ENCODE assay signal across 10 cellular contexts in the genomic region with DNA sequence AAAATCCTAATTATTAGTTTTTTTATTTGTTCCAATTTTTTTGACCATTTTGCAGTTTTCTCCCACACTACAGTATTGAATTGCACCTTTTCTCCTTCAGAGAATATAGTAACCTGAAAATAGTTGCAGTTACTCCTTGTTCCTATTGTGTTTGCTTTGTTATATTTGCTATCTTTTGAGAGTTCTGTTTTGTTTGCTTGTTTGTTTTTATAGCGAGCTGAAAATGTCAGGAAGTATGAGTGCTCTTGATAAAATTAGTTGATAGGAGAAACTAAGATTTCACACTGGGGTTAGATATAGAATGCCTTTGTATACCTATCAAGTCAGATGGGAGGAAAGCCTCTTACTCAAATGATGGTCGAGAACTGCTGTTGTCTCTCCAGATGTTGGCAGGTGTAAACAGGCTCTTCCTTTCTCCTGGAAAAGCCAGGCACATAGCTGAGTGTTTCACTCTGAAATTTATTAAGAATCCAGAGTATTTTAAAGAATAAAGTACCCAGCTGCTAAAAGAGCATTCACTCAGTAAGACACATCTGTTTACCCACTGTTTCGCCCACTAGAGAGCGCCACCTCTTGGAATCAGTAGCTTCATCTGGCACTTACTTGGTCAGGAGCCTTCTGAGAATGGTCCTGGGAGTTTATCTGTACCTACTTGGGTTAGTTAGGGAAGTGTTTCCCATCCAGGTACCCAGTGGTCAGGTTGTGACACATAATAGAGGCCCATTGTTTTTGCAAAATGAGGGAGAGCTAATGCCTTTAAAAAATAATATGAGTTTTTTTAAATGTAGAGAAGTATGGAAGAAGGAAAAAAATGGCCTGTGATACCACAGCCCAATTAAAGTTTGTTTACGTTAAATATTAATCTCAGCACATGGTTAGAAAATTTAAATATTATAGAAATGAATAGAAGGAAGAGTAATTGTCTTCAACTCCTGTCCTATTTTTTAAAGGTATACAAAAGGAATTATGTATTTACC. TPM values are rescaled to one million over a fixed set of nuclear protein-coding genes. Genes with fewer than 3 reads are reported as not detected.
DNase-seq lines count a peak whose midpoint lies in the region; ATAC-seq, FAIRE-seq and TF ChIP-seq lines count a peak whose summit lies in the region.
"Had no signal": no experiment of that assay in that cellular context is flagged by ENCODE, and none has a peak within 500 bp of the region (broad histone marks: within the 10 kb centered on the region; RNA-seq: fewer than 3 reads in every experiment).

No MANE protein-coding gene starts in this region.

- no peak overlapping the region for H2AFZ ChIP-seq in osteoblast (ENCODE audit: low read length)

- H3K4me2 ChIP-seq in osteoblast (ENCODE audit: insufficient read depth, low read length) = no peak overlapping the region

- H3K79me2 ChIP-seq in osteoblast (ENCODE audit: insufficient read depth, low read length) = no peaks in the 10 kb centered on the region

- TF ChIP-seq CTCF in BE2C (IDR thresholded peaks at IDR 0.05; ENCODE audit: low read depth, low read length) (peak; percentile 92), choroid plexus epithelial cell (conservative IDR thresholded peaks at IDR 0.05; ENCODE audit: low read depth, low read length) (peak; percentile 82), osteoblast (IDR thresholded peaks at IDR 0.05; ENCODE audit: extremely low read depth, low read depth, low read length) (peak; percentile 86)

- peak; percentile 63 for DNase-seq in BE2C
- no peak for DNase-seq in GM12891 (ENCODE audit: insufficient read length, low spot score)
- peak; percentile 22 for DNase-seq in NCI-H226
- peak; percentile 80 for DNase-seq in choroid plexus epithelial cell (ENCODE audit: low read depth)
- peak; percentile 74 for DNase-seq in osteoblast (ENCODE audit: insufficient read length, low spot score, missing footprints)
- no peak for DNase-seq in occipital lobe (lab: John Stamatoyannopoulos, UW)
- DNase-seq in hippocampal formation (lab: John Stamatoyannopoulos, UW) = no peak

- no peaks in the 10 kb centered on the region for H4K20me1 ChIP-seq in osteoblast (ENCODE audit: insufficient read depth, low read length)

- TF ChIP-seq POLR2A in GM12891 (IDR thresholded peaks at IDR 0.05; ENCODE audit: low read depth, low read length) = no peak

- H3K27ac ChIP-seq in osteoblast (ENCODE audit: low read depth, low read length) = no peak overlapping the region

- H3K4me3 ChIP-seq in BE2C (ENCODE audit: low read depth, low read length) (no peak overlapping the region), choroid plexus epithelial cell (ENCODE audit: low read depth, low read length) (no peak overlapping the region), osteoblast (ENCODE audit: insufficient read depth, low read length) (no peak overlapping the region)
- H3K4me3 ChIP-seq: lung had no signal

- H3K36me3 ChIP-seq in BE2C (no peaks in the 10 kb centered on the region; the same call in 1 of the 2 replicates), osteoblast (ENCODE audit: insufficient read depth, low read length) (peaks cover 28% of the 10 kb centered on the region)

- FAIRE-seq in GM12891 (lab: Jason Lieb, UNC) = peak; percentile 86

- H3K9me3 ChIP-seq in BE2C = no peaks in the 10 kb centered on the region
- no peaks in the 10 kb centered on the region for H3K9me3 ChIP-seq in osteoblast (ENCODE audit: low read depth, low read length)

- H3K27me3 ChIP-seq in BE2C (no peaks in the 10 kb centered on the region), osteoblast (ENCODE audit: insufficient read depth, low read length) (no peaks in the 10 kb centered on the region)

- H3K4me1 ChIP-seq in BE2C = peaks cover 5% of the 10 kb centered on the region; the same call in 1 of the 2 replicates
- H3K4me1 ChIP-seq in osteoblast (ENCODE audit: insufficient read depth, low read length) = peaks cover 1% of the 10 kb centered on the region

- peak; percentile 84 for ATAC-seq in HG02759 (IDR thresholded peaks at IDR 0.05; ENCODE audit: unreplicated experiment)
- ATAC-seq: T-cell had no signal

TF ChIP-seq in GM12891, 5 proteins besides CTCF, POLR2A, EP300 and RAD21:
- no peak for TF ChIP-seq SPI1 (IDR thresholded peaks at IDR 0.05; ENCODE audit: low read depth, low read length)
- no peak for TF ChIP-seq PAX5 (IDR thresholded peaks at IDR 0.05; ENCODE audit: insufficient read depth, low read length, severe bottlenecking)

RNA-seq across cellular contexts. Expression of gene NT5DC1, which starts 11.2 kb away (rescaled TPM):
- polyA plus RNA-seq in BE2C (2012; ENCODE audit: insufficient read depth, insufficient read length, low read depth) = 6.9 TPM
- polyA plus RNA-seq in GM12891 (2012; ENCODE audit: low read depth, missing spikeins) = 68.8 TPM
- total RNA-seq in osteoblast = 7.2 and 13.6 TPM in 2 replicates
- total RNA-seq in occipital lobe = 2.2 TPM

RNA-seq across cellular contexts. Expression of gene COL10A1, which starts 14.1 kb away (rescaled TPM):
- not detected for polyA plus RNA-seq in BE2C (2012; ENCODE audit: insufficient read depth, insufficient read length, low read depth)
- polyA plus RNA-seq in GM12891 (2012; ENCODE audit: low read depth, missing spikeins) = 0.15 TPM
- total RNA-seq in osteoblast = 36.2 and 83.7 TPM in 2 replicates
- total RNA-seq in occipital lobe = not detected
- total RNA-seq: T-cell had no signal
- polyA plus RNA-seq: lung had no signal

RNA-seq across cellular contexts. Expression of gene FRK, which starts 51.1 kb away (rescaled TPM):
- 0.05 TPM for polyA plus RNA-seq in BE2C (2012; ENCODE audit: insufficient read depth, insufficient read length, low read depth)
- 0.33 TPM for polyA plus RNA-seq in GM12891 (2012; ENCODE audit: low read depth, missing spikeins)
- 1.1 and 1.2 TPM in 2 replicates for total RNA-seq in osteoblast
- total RNA-seq in occipital lobe = 0.31 TPM

Comparison
In these comparisons a context has a peak if more than half of its experiments do, and no peak if none do; other contexts are left out.
1. DNase-seq: peak in BE2C (single experiment), NCI-H226 (single experiment), choroid plexus epithelial cell (single experiment) and osteoblast (single experiment); none in GM12891 (single experiment), occipital lobe (single experiment) and hippocampal formation (0 of 2).
2. RNA of gene COL10A1, which starts 14.1 kb away (total RNA-seq): 36.2 to 83.7 TPM in osteoblast; not detected in occipital lobe (single experiment); every median in the first group is over 10 times any median in the second.
3. Peak in every context shown above with its lines, with median percentiles within 50 percentile points of each other: CTCF ChIP-seq.